Comparison of ENCODE assay signal across 1 cellular context in the genomic region with DNA sequence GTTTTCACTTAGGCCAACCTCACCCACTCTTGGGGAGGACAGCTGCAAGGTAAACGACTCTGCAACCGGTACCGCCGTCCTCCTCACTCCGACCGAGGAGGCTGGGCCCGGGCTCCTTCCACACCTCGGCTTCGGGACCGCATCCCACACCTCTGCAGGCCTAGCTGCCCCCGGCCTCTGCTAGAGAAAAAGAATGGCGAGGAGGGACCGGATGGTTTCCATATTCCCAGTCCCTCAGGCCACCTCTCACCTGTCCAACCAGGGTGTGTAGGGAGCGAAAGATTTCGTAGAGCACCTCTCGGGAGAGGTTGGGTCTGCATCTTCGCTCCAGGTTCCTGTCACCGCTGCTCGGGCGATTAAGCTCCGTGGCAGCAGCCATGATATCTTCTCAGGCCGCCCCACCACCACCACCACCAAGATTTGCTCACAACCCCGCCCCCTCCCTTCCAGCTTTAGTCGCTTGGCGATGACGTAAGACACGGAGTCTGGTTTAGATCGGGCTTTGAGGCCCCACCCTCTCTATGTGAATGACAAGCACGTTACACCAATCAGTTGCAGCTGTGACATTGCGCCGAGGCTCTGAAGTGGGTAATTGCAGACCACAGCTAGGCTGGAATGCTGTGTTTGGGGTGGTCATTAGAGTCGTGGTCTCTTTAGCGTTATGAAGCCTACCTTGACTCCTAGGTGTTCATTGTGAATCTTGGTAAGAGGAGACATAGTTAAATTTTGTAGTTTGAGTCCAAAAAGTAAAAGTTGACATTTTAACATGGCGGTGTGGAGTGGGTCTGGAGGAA.
TF ChIP-seq lines count a peak whose summit lies in the region.

A gene with protein sequence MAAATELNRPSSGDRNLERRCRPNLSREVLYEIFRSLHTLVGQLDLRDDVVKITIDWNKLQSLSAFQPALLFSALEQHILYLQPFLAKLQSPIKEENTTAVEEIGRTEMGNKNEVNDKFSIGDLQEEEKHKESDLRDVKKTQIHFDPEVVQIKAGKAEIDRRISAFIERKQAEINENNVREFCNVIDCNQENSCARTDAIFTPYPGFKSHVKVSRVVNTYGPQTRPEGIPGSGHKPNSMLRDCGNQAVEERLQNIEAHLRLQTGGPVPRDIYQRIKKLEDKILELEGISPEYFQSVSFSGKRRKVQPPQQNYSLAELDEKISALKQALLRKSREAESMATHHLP (minus strand): TSS at position 428 of the 794 bp plus-strand sequence. CDS start 49 bp downstream, at position 379.

TF ChIP-seq in HepG2, 621 proteins besides CTCF, POLR2A, EP300 and RAD21 (continued from another document and continues in another):
- TF ChIP-seq HNF1A (IDR thresholded peaks at IDR 0.05; ENCODE audit: low read depth): no peak
- TF ChIP-seq HNF1A (CRISPR knock-in tag; IDR thresholded peaks at IDR 0.05; ENCODE audit: borderline replicate concordance): peak; percentile 83; the same call in 1 of the 2 replicates
- TF ChIP-seq IKZF5 (CRISPR knock-in tag; IDR thresholded peaks at IDR 0.05): peak; percentile 77
- TF ChIP-seq, protein P1, sequence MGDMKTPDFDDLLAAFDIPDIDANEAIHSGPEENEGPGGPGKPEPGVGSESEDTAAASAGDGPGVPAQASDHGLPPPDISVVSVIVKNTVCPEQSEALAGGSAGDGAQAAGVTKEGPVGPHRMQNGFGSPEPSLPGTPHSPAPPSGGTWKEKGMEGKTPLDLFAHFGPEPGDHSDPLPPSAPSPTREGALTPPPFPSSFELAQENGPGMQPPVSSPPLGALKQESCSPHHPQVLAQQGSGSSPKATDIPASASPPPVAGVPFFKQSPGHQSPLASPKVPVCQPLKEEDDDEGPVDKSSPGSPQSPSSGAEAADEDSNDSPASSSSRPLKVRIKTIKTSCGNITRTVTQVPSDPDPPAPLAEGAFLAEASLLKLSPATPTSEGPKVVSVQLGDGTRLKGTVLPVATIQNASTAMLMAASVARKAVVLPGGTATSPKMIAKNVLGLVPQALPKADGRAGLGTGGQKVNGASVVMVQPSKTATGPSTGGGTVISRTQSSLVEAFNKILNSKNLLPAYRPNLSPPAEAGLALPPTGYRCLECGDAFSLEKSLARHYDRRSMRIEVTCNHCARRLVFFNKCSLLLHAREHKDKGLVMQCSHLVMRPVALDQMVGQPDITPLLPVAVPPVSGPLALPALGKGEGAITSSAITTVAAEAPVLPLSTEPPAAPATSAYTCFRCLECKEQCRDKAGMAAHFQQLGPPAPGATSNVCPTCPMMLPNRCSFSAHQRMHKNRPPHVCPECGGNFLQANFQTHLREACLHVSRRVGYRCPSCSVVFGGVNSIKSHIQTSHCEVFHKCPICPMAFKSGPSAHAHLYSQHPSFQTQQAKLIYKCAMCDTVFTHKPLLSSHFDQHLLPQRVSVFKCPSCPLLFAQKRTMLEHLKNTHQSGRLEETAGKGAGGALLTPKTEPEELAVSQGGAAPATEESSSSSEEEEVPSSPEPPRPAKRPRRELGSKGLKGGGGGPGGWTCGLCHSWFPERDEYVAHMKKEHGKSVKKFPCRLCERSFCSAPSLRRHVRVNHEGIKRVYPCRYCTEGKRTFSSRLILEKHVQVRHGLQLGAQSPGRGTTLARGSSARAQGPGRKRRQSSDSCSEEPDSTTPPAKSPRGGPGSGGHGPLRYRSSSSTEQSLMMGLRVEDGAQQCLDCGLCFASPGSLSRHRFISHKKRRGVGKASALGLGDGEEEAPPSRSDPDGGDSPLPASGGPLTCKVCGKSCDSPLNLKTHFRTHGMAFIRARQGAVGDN (CRISPR knock-in tag; IDR thresholded peaks at IDR 0.05): peak; percentile 91
- TF ChIP-seq RCOR2 (CRISPR knock-in tag; IDR thresholded peaks at IDR 0.05): peak; percentile 63
- TF ChIP-seq ZNF577 (CRISPR knock-in tag; IDR thresholded peaks at IDR 0.05; ENCODE audit: borderline replicate concordance, low read depth): no peak
- peak; percentile 91 for TF ChIP-seq ZSCAN21 (CRISPR knock-in tag; IDR thresholded peaks at IDR 0.05; ENCODE audit: borderline replicate concordance)
- no peak for TF ChIP-seq MBNL3 (CRISPR knock-in tag; conservative IDR thresholded peaks at IDR 0.05)
- TF ChIP-seq ZNF431 (CRISPR knock-in tag; IDR thresholded peaks at IDR 0.05; ENCODE audit: borderline replicate concordance, low read depth): no peak; the same call in 1 of the 2 replicates
- TF ChIP-seq CAMTA2 (CRISPR knock-in tag; IDR thresholded peaks at IDR 0.05; ENCODE audit: borderline replicate concordance): 0 out of 2 replicates have a peak, but pooled peaks have one; percentile 69
- TF ChIP-seq CCDC6 (CRISPR knock-in tag; IDR thresholded peaks at IDR 0.05): peak; percentile 87
- TF ChIP-seq, protein P2, sequence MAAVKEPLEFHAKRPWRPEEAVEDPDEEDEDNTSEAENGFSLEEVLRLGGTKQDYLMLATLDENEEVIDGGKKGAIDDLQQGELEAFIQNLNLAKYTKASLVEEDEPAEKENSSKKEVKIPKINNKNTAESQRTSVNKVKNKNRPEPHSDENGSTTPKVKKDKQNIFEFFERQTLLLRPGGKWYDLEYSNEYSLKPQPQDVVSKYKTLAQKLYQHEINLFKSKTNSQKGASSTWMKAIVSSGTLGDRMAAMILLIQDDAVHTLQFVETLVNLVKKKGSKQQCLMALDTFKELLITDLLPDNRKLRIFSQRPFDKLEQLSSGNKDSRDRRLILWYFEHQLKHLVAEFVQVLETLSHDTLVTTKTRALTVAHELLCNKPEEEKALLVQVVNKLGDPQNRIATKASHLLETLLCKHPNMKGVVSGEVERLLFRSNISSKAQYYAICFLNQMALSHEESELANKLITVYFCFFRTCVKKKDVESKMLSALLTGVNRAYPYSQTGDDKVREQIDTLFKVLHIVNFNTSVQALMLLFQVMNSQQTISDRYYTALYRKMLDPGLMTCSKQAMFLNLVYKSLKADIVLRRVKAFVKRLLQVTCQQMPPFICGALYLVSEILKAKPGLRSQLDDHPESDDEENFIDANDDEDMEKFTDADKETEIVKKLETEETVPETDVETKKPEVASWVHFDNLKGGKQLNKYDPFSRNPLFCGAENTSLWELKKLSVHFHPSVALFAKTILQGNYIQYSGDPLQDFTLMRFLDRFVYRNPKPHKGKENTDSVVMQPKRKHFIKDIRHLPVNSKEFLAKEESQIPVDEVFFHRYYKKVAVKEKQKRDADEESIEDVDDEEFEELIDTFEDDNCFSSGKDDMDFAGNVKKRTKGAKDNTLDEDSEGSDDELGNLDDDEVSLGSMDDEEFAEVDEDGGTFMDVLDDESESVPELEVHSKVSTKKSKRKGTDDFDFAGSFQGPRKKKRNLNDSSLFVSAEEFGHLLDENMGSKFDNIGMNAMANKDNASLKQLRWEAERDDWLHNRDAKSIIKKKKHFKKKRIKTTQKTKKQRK (IDR thresholded peaks at IDR 0.05; ENCODE audit: low read length): no peak
- TF ChIP-seq, protein P3, sequence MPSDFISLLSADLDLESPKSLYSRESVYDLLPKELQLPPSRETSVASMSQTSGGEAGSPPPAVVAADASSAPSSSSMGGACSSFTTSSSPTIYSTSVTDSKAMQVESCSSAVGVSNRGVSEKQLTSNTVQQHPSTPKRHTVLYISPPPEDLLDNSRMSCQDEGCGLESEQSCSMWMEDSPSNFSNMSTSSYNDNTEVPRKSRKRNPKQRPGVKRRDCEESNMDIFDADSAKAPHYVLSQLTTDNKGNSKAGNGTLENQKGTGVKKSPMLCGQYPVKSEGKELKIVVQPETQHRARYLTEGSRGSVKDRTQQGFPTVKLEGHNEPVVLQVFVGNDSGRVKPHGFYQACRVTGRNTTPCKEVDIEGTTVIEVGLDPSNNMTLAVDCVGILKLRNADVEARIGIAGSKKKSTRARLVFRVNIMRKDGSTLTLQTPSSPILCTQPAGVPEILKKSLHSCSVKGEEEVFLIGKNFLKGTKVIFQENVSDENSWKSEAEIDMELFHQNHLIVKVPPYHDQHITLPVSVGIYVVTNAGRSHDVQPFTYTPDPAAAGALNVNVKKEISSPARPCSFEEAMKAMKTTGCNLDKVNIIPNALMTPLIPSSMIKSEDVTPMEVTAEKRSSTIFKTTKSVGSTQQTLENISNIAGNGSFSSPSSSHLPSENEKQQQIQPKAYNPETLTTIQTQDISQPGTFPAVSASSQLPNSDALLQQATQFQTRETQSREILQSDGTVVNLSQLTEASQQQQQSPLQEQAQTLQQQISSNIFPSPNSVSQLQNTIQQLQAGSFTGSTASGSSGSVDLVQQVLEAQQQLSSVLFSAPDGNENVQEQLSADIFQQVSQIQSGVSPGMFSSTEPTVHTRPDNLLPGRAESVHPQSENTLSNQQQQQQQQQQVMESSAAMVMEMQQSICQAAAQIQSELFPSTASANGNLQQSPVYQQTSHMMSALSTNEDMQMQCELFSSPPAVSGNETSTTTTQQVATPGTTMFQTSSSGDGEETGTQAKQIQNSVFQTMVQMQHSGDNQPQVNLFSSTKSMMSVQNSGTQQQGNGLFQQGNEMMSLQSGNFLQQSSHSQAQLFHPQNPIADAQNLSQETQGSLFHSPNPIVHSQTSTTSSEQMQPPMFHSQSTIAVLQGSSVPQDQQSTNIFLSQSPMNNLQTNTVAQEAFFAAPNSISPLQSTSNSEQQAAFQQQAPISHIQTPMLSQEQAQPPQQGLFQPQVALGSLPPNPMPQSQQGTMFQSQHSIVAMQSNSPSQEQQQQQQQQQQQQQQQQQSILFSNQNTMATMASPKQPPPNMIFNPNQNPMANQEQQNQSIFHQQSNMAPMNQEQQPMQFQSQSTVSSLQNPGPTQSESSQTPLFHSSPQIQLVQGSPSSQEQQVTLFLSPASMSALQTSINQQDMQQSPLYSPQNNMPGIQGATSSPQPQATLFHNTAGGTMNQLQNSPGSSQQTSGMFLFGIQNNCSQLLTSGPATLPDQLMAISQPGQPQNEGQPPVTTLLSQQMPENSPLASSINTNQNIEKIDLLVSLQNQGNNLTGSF (CRISPR knock-in tag; IDR thresholded peaks at IDR 0.05): no peak
- no peak for TF ChIP-seq ZNF121 (CRISPR knock-in tag; IDR thresholded peaks at IDR 0.05)
- TF ChIP-seq ZNF180 (CRISPR knock-in tag; IDR thresholded peaks at IDR 0.05; ENCODE audit: borderline replicate concordance, low read depth): no peak
- no peak; the same call in 1 of the 2 replicates for TF ChIP-seq ZBTB21 (CRISPR knock-in tag; IDR thresholded peaks at IDR 0.05)
- peak; percentile 87 for TF ChIP-seq SIN3B (IDR thresholded peaks at IDR 0.05; ENCODE audit: low read length)
- no peak for TF ChIP-seq FLYWCH1 (CRISPR knock-in tag; IDR thresholded peaks at IDR 0.05)
- TF ChIP-seq AGO1 (IDR thresholded peaks at IDR 0.05; ENCODE audit: low read depth, low read length, poor library complexity, severe bottlenecking): no peak
- TF ChIP-seq ZNF766 (CRISPR knock-in tag; IDR thresholded peaks at IDR 0.05; ENCODE audit: borderline replicate concordance): peak; percentile 72; the same call in 1 of the 2 replicates
- peak; percentile 86 for TF ChIP-seq MXD4 (CRISPR knock-in tag; IDR thresholded peaks at IDR 0.05)
- TF ChIP-seq ZNF776 (CRISPR knock-in tag; IDR thresholded peaks at IDR 0.05): no peak
- TF ChIP-seq ZNF703 (CRISPR knock-in tag; IDR thresholded peaks at IDR 0.05; ENCODE audit: borderline replicate concordance): no peak; the same call in 1 of the 2 replicates
- TF ChIP-seq ZNF451 (CRISPR knock-in tag; IDR thresholded peaks at IDR 0.05): peak; percentile 94
- TF ChIP-seq MED8 (CRISPR knock-in tag; IDR thresholded peaks at IDR 0.05; ENCODE audit: insufficient replicate concordance): no peak
- peak; percentile 92 for TF ChIP-seq NFRKB (IDR thresholded peaks at IDR 0.05)
- TF ChIP-seq KDM3A (CRISPR knock-in tag; IDR thresholded peaks at IDR 0.05; ENCODE audit: low read depth): peak; percentile 82; the same call in 1 of the 2 replicates
- peak; percentile 88 for TF ChIP-seq ATF7-NPFF (CRISPR knock-in tag; IDR thresholded peaks at IDR 0.05; ENCODE audit: low read depth)
- peak; percentile 40; the same call in 1 of the 2 replicates for TF ChIP-seq XBP1 (CRISPR knock-in tag; IDR thresholded peaks at IDR 0.05)
- TF ChIP-seq REL (CRISPR knock-in tag; conservative IDR thresholded peaks at IDR 0.05): no peak
- TF ChIP-seq EEA1 (CRISPR knock-in tag; IDR thresholded peaks at IDR 0.05; ENCODE audit: borderline replicate concordance): no peak
- TF ChIP-seq ZNF652 (CRISPR knock-in tag; IDR thresholded peaks at IDR 0.05; ENCODE audit: borderline replicate concordance, low read depth): 0 out of 2 replicates have a peak, but pooled peaks have one; percentile 17
- no peak for TF ChIP-seq ZNF75D (CRISPR knock-in tag; IDR thresholded peaks at IDR 0.05; ENCODE audit: borderline replicate concordance)
